18 cellular contexts compared by ENCODE assay signal in the genomic region with DNA sequence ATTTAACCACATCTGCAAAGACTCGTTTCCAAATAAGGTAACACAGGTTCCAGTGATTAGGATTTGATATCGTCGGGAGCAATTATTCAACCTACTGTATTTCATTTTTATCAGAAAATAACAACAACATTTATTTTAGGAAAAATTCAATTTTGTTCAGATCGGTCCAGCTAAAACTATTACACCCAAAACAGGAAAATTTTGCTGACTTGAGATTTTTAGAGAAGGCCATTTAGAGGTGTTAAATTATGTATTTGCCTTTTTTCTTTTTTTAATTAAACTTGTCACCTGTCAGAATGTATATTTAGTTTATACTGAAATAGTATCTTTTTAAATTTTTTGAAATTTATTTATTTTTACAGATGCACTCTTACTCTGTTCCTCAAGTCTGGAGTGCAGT.
DNase-seq lines count a peak whose midpoint lies in the region; ATAC-seq, FAIRE-seq and TF ChIP-seq lines count a peak whose summit lies in the region.
"Had no signal": no experiment of that assay in that cellular context is flagged by ENCODE, and none has a peak within 500 bp of the region (broad histone marks: within the 10 kb centered on the region; RNA-seq: fewer than 3 reads in every experiment).

No MANE protein-coding gene starts in this region.

- FAIRE-seq in HepG2 (lab: Jason Lieb, UNC), result no peak
- FAIRE-seq: G401.6, GM12892, H1 had no signal

- H3K9me3 Mint-ChIP-seq in WTC11 (peaks cover 4% of the 10 kb centered on the region), nephron progenitor cell (peaks cover 5% of the 10 kb centered on the region)

- H3K9me3 ChIP-seq in HepG2 (ENCODE audit: low read length) (no peaks in the 10 kb centered on the region), right lobe of liver (no peaks in the 10 kb centered on the region), ascending aorta (no peaks in the 10 kb centered on the region)

- POLR2A ChIA-PET in HepG2 (lab: Yijun Ruan, JAX), result no interaction called here
- POLR2A ChIA-PET in WTC11 (lab: Charles Lee), result interaction anchor here (0.6 kb wide), 1 partner anchor 24 kb away, joined by 3 read pairs; no protein-coding TSS in a partner anchor

- TF ChIP-seq POLR2A in HepG2 (IDR thresholded peaks at IDR 0.05; ENCODE audit: insufficient read depth in 1 of 2, low read depth in 2 of 2, low read length in 2 of 2) (no peak), right lobe of liver (IDR thresholded peaks at IDR 0.05) (no peak)

- DNase-seq in HepG2 (ENCODE audit: low spot score) (no peak), right lobe of liver (no peak), WTC11 (ENCODE audit: low spot score) (no peak), nephron progenitor cell (no peak), ascending aorta (ENCODE audit: low spot score in 2 of 2) (no peak)
- DNase-seq: C1 segment of cervical spinal cord; Calu3; CD4-positive, alpha-beta memory T cell; COR-L47; DMS53; DND-41; H7; HCEC 1CT had no signal

- no peak overlapping the region for H2AFZ ChIP-seq in HepG2 (ENCODE audit: low read length)

- no peak overlapping the region for H3K4me2 ChIP-seq in HepG2 (ENCODE audit: low read depth, low read length)

- TF ChIP-seq CTCF in HepG2 (CRISPR knock-in tag; IDR thresholded peaks at IDR 0.05) (no peak), right lobe of liver (IDR thresholded peaks at IDR 0.05) (no peak), WTC11 (IDR thresholded peaks at IDR 0.05) (no peak), nephron progenitor cell (IDR thresholded peaks at IDR 0.05) (no peak), ascending aorta (IDR thresholded peaks at IDR 0.05) (no peak)

- 81% methylated on average over 4 of the region's 4 CpGs for WGBS in HepG2 (ENCODE audit: low lambda C conversion rate)
- WGBS in right lobe of liver (ENCODE audit: insufficient coverage, low coverage, low lambda C conversion rate, missing lambda C conversion rate), result 85% methylated on average over 4 of the region's 4 CpGs

- no peaks in the 10 kb centered on the region for H3K27me3 Mint-ChIP-seq in WTC11 (ENCODE audit: low read depth)
- H3K27me3 Mint-ChIP-seq in nephron progenitor cell (ENCODE audit: low read depth, poor library complexity), result peaks cover 4% of the 10 kb centered on the region
- H3K27me3 Mint-ChIP-seq: CD4-positive, alpha-beta memory T cell had no signal

- no peak for ATAC-seq in HepG2
- no peak for ATAC-seq in right lobe of liver
- no peak for ATAC-seq in WTC11
- no peak for ATAC-seq in HG02840 (IDR thresholded peaks at IDR 0.05; ENCODE audit: low FRiP score, unreplicated experiment)

- no peaks in the 10 kb centered on the region for H3K4me1 ChIP-seq in HepG2 (ENCODE audit: insufficient read depth, low read length)
- H3K4me1 ChIP-seq in right lobe of liver, result no peaks in the 10 kb centered on the region
- H3K4me1 ChIP-seq in ascending aorta, result no peaks in the 10 kb centered on the region

- CTCF ChIA-PET in HepG2 (lab: Yijun Ruan, JAX; ENCODE audit: low intra/inter-chr PET ratio, low total read pairs), result no interaction called here
- CTCF ChIA-PET in WTC11 (lab: Charles Lee), result no interaction called here

- no peaks in the 10 kb centered on the region for H3K79me2 ChIP-seq in HepG2 (ENCODE audit: insufficient read depth, low read length)

- intact Hi-C loops in HepG2 (cut with micrococcal nuclease; ENCODE audit: unreplicated experiment) (no loop called here), right lobe of liver (cut with DNase I) (no loop called here), ascending aorta (cut with DNase I) (no loop called here)

- H4K20me1 ChIP-seq in HepG2 (ENCODE audit: insufficient read depth, low read length), result no peaks in the 10 kb centered on the region

- no peak overlapping the region for H3K9ac ChIP-seq in HepG2 (ENCODE audit: insufficient read depth, low read depth, low read length)

- H3K4me3 ChIP-seq in HepG2 (replicated peaks in 1 of 3; ENCODE audit: insufficient read depth in 1 of 3, low read depth in 2 of 3, low read length in 3 of 3) (no peak overlapping the region), right lobe of liver (no peak overlapping the region), ascending aorta (no peak overlapping the region)

- no peaks in the 10 kb centered on the region; a peak in 1 of 5 replicates for H3K27me3 ChIP-seq in HepG2 (ENCODE audit: control insufficient read depth in 1 of 2, insufficient read depth in 2 of 2, low read length in 2 of 2)
- H3K27me3 ChIP-seq in right lobe of liver, result no peaks in the 10 kb centered on the region
- H3K27me3 ChIP-seq in ascending aorta, result no peaks in the 10 kb centered on the region

- BruUV-seq in HepG2 (replicated peaks; lab: Mats Ljungman, UMichigan), result no TSS peak

- H3K27ac ChIP-seq in HepG2 (ENCODE audit: extremely low read length, insufficient read depth, low read length) (no peak overlapping the region), right lobe of liver (no peak overlapping the region), ascending aorta (no peak overlapping the region)
- H3K27ac ChIP-seq: 22Rv1 had no signal

- H3K36me3 ChIP-seq in HepG2 (replicated peaks in 1 of 2; ENCODE audit: control insufficient read depth in 1 of 2, insufficient read depth in 2 of 2, low read length in 2 of 2) (no peaks in the 10 kb centered on the region), right lobe of liver (no peaks in the 10 kb centered on the region), ascending aorta (peaks cover 2 to 5% of the 10 kb centered on the region in 2 donors)

- H3K4me1 Mint-ChIP-seq in WTC11 (peaks cover 28% of the 10 kb centered on the region), nephron progenitor cell (no peaks in the 10 kb centered on the region)

- no peak for TF ChIP-seq RAD21 in HepG2 (CRISPR knock-in tag; IDR thresholded peaks at IDR 0.05)

- H3K36me3 Mint-ChIP-seq in WTC11, result no peaks in the 10 kb centered on the region
- H3K36me3 Mint-ChIP-seq in nephron progenitor cell (ENCODE audit: low read depth), result peaks cover 15% of the 10 kb centered on the region

- in situ Hi-C loops in HepG2 (cut with HindIII; ENCODE audit: extremely low pct_ligation_motif_present, low pct_unique_long_range_greater_than_20kb), result no loop called here

- no peak for TF ChIP-seq EP300 in HepG2 (IDR thresholded peaks at IDR 0.05; ENCODE audit: low read depth in 2 of 2, low read length in 2 of 2)
- no peak for TF ChIP-seq EP300 in HepG2 (CRISPR knock-in tag; IDR thresholded peaks at IDR 0.05; ENCODE audit: borderline replicate concordance)

- peak overlapping the region; percentile 66 for H3K27ac Mint-ChIP-seq in WTC11
- H3K27ac Mint-ChIP-seq in nephron progenitor cell, result peak overlapping the region; percentile 3

- H3K4me3 Mint-ChIP-seq in WTC11 (no peak overlapping the region), nephron progenitor cell (no peak overlapping the region)
- H3K4me3 Mint-ChIP-seq: CD4-positive, alpha-beta memory T cell had no signal

TF ChIP-seq in HepG2, 621 proteins besides CTCF, POLR2A, EP300 and RAD21:
- TF ChIP-seq MAFF (IDR thresholded peaks at IDR 0.05; ENCODE audit: low read depth, low read length) (peak; percentile 85), MAFK (conservative IDR thresholded peaks at IDR 0.05 in 1 of 2, IDR thresholded peaks at IDR 0.05 in 1 of 2; ENCODE audit: low read length in 2 of 2) (peak; percentile 82 to 90)
- TF ChIP-seq, protein P1, sequence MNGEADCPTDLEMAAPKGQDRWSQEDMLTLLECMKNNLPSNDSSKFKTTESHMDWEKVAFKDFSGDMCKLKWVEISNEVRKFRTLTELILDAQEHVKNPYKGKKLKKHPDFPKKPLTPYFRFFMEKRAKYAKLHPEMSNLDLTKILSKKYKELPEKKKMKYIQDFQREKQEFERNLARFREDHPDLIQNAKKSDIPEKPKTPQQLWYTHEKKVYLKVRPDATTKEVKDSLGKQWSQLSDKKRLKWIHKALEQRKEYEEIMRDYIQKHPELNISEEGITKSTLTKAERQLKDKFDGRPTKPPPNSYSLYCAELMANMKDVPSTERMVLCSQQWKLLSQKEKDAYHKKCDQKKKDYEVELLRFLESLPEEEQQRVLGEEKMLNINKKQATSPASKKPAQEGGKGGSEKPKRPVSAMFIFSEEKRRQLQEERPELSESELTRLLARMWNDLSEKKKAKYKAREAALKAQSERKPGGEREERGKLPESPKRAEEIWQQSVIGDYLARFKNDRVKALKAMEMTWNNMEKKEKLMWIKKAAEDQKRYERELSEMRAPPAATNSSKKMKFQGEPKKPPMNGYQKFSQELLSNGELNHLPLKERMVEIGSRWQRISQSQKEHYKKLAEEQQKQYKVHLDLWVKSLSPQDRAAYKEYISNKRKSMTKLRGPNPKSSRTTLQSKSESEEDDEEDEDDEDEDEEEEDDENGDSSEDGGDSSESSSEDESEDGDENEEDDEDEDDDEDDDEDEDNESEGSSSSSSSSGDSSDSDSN (CRISPR knock-in tag; IDR thresholded peaks at IDR 0.05), result no peak

TF ChIP-seq in WTC11, 78 proteins besides CTCF, POLR2A, EP300 and RAD21 (continues in another document):
- TF ChIP-seq GRHL2 (CRISPR knock-in tag; IDR thresholded peaks at IDR 0.05; ENCODE audit: insufficient replicate concordance, severe bottlenecking), result no peak
- TF ChIP-seq, protein P2, sequence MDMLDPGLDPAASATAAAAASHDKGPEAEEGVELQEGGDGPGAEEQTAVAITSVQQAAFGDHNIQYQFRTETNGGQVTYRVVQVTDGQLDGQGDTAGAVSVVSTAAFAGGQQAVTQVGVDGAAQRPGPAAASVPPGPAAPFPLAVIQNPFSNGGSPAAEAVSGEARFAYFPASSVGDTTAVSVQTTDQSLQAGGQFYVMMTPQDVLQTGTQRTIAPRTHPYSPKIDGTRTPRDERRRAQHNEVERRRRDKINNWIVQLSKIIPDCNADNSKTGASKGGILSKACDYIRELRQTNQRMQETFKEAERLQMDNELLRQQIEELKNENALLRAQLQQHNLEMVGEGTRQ (CRISPR knock-in tag; IDR thresholded peaks at IDR 0.05), result no peak
- no peak for TF ChIP-seq CREM (CRISPR knock-in tag; IDR thresholded peaks at IDR 0.05)
- no peak for TF ChIP-seq NFE2L1 (CRISPR knock-in tag; IDR thresholded peaks at IDR 0.05)
- TF ChIP-seq ZNF671 (CRISPR knock-in tag; IDR thresholded peaks at IDR 0.05), result no peak
- TF ChIP-seq ZNF263 (CRISPR knock-in tag; IDR thresholded peaks at IDR 0.05; ENCODE audit: low read depth), result no peak
- no peak for TF ChIP-seq FOXP1 (CRISPR knock-in tag; IDR thresholded peaks at IDR 0.05; ENCODE audit: borderline replicate concordance)
- TF ChIP-seq, protein P3, sequence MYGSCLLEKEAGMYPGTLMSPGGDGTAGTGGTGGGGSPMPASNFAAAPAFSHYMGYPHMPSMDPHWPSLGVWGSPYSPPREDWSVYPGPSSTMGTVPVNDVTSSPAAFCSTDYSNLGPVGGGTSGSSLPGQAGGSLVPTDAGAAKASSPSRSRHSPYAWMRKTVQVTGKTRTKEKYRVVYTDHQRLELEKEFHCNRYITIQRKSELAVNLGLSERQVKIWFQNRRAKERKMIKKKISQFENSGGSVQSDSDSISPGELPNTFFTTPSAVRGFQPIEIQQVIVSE (CRISPR knock-in tag; IDR thresholded peaks at IDR 0.05; ENCODE audit: borderline replicate concordance), result no peak
- no peak for TF ChIP-seq PRRX2 (CRISPR knock-in tag; IDR thresholded peaks at IDR 0.05)
- no peak for TF ChIP-seq ESRRA (CRISPR knock-in tag; IDR thresholded peaks at IDR 0.05; ENCODE audit: borderline replicate concordance)
